28 cellular contexts compared by ENCODE assay signal in the genomic region with DNA sequence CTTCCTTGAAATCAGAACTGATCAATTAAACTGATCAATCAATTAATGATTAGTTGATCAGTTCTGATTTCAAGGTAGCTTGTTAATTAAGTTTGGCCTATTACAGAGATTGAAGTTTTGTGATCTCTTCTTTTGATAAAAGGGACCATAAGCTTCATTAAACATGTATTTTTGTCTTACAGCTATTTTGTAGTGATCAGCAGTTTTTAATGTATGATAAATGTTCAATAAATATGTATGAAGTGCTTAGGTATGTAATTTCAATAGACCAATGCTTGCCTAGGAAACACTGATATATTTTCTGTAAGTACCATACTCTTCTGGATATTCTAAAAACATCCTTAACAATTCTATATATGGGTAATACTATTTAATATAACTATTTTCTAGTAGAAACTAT.
"Had no signal": no experiment of that assay in that cellular context is flagged by ENCODE, and none has a peak within 500 bp of the region (broad histone marks: within the 10 kb centered on the region; RNA-seq: fewer than 3 reads in every experiment).

No MANE protein-coding gene starts in this region.

- H3K4me1 ChIP-seq: pancreas, psoas muscle, spleen, suprapubic skin, testis, tibial artery, transverse colon, upper lobe of right lung, uterus had no signal

- H3K9me3 ChIP-seq: neutrophil, pancreas, psoas muscle, suprapubic skin, testis, tibial artery, transverse colon, upper lobe of right lung, uterus had no signal

- DNase-seq: naive thymus-derived CD8-positive, alpha-beta T cell; nephron progenitor cell; nucleus accumbens; pancreas; psoas muscle; right cardiac atrium; spleen; stimulated activated CD4-positive, alpha-beta T cell treated with anti-CD3 and anti-CD28 coated beads, Interleukin-12 subunit alpha, Interleukin-12 subunit beta, amount 100 ng/mL, for 4 hours; stimulated activated CD4-positive, alpha-beta T cell treated with anti-CD3 and anti-CD28 coated beads, Interleukin-1b, Interleukin-23, amount 100 ng/mL, for 48 hours; stimulated activated CD4-positive, alpha-beta T cell treated with anti-CD3 and anti-CD28 coated beads, Interleukin-4, amount 100 ng/mL, for 1 hour; stimulated activated CD4-positive, alpha-beta T cell treated with anti-CD3 and anti-CD28 coated beads, Interleukin-4, amount 100 ng/mL, for 4 hours; stimulated activated CD8-positive, alpha-beta memory T cell treated with anti-CD3 and anti-CD28 coated beads, Interleukin-4, amount 100 ng/mL, for 48 hours; stimulated activated naive CD4-positive, alpha-beta T cell; stimulated activated naive CD8-positive, alpha-beta T cell treated with anti-CD3 and anti-CD28 coated beads, Interleukin-15, amount 100 ng/mL, for 72 hours; stimulated activated naive CD8-positive, alpha-beta T cell treated with anti-CD3 and anti-CD28 coated beads, Interleukin-15, Interleukin-2, amounts not matched to agents 100 U/mL and 50 U/mL, for 24 hours; substantia nigra; testis; tibial artery; transverse colon; upper lobe of right lung; uterus had no signal

- H3K4me3 ChIP-seq: pancreas, psoas muscle, skin epidermis, smooth muscle cell, spleen, suprapubic skin, testis, tibial artery, transverse colon, upper lobe of right lung, uterus had no signal

- H3K4me2 ChIP-seq: smooth muscle cell had no signal

- ATAC-seq: naive thymus-derived CD8-positive, alpha-beta T cell; natural killer cell treated with Interleukin-12 subunit alpha and Interleukin-12 subunit beta and Interleukin-15 and Interleukin-18, amount 100 ng/mL, for 72 hours; pancreas; psoas muscle; right cardiac atrium; sciatic nerve; stimulated activated memory B cell treated with anti-CD40 and anti-IgM and Interleukin-4, amounts not matched to agents 10 μg/mL and 1 μg/mL and 100 μg/mL, for 72 hours; stimulated activated naive CD8-positive, alpha-beta T cell treated with anti-CD3 and anti-CD28 coated beads, Interleukin-15, amount 100 ng/mL, for 72 hours; stimulated activated naive CD8-positive, alpha-beta T cell treated with anti-CD3 and anti-CD28 coated beads, Interleukin-15, Interleukin-2, amounts not matched to agents 100 U/mL and 50 U/mL, for 24 hours; upper lobe of right lung had no signal

- H3K36me3 ChIP-seq: neutrophil, pancreas, spleen, suprapubic skin, tibial artery, transverse colon, upper lobe of right lung, uterus had no signal

- H3K27ac ChIP-seq: neutrophil, pancreas, psoas muscle, skin epidermis, spleen, suprapubic skin, testis, tibial artery, transverse colon, upper lobe of right lung, uterus had no signal

- H3K27me3 ChIP-seq: neutrophil, pancreas, spleen, suprapubic skin, testis, tibial artery, transverse colon, upper lobe of right lung, uterus had no signal
